19 cellular contexts compared by ENCODE assay signal in genomic region chr20:34242015-34242414, GRCh38. TPM values are rescaled to one million over a fixed set of nuclear protein-coding genes. Genes with fewer than 3 reads are reported as not detected.
"Had no signal": no experiment of that assay in that cellular context is flagged by ENCODE, and none has a peak within 500 bp of the region (broad histone marks: within the 10 kb centered on the region; RNA-seq: fewer than 3 reads in every experiment).

No MANE protein-coding gene starts in this region.

RNA-seq across cellular contexts. Expression of gene ASIP, which starts 0.8 kb away (rescaled TPM):
- total RNA-seq: activated CD4-positive, alpha-beta memory T cell treated with anti-CD3 and anti-CD28 coated beads for 36 hours; activated CD4-positive, alpha-beta T cell treated with anti-CD3 and anti-CD28 coated beads for 36 hours; activated CD4-positive, alpha-beta T cell treated with anti-CD3 and anti-CD28 coated beads, Interleukin-2, amount 10 ng/mL, durations not matched to agents 24 days and 14 days; activated CD8-positive, alpha-beta memory T cell treated with anti-CD3 and anti-CD28 coated beads for 36 hours; activated CD8-positive, alpha-beta memory T cell treated with anti-CD3 and anti-CD28 coated beads, Interleukin-2, amount 10 ng/mL, durations not matched to agents 7 days and 5 days; activated CD8-positive, alpha-beta T cell treated with anti-CD3 and anti-CD28 coated beads, Interleukin-2, amount 10 ng/mL, durations not matched to agents 7 days and 5 days; activated naive CD4-positive, alpha-beta T cell treated with anti-CD3 and anti-CD28 coated beads for 36 hours; activated naive CD8-positive, alpha-beta T cell treated with anti-CD3 and anti-CD28 coated beads for 36 hours; activated T-helper 1 cell treated with anti-CD3 and anti-CD28 coated beads, Interleukin-12 subunit alpha, Interleukin-12 subunit beta, Interleukin-2, Interleukin-4 antibody, amounts not matched to agents 30 ng/mL and 10 ng/mL and 1 ng/mL, durations not matched to agents 14 hours and 24 hours and 36 hours; activated T-helper 2 cell treated with anti-CD3 and anti-CD28 coated beads, Interferon-gamma antibody, Interleukin-2, Interleukin-4, amounts not matched to agents 10 μg/mL and 5 μg/mL and 100 μg/mL, durations not matched to agents 14 hours and 24 hours and 36 hours; aorta; body of pancreas; chondrocyte; dermis blood vessel endothelial cell; esophagus muscularis mucosa; foreskin keratinocyte; gastrocnemius medialis; hepatocyte; T-helper 2 cell treated with Interferon-gamma antibody and Interleukin-4, amounts not matched to agents 100 ng/mL and 5 ng/mL, for 36 hours had no signal
